1 cellular context compared by ENCODE assay signal in the genomic region with DNA sequence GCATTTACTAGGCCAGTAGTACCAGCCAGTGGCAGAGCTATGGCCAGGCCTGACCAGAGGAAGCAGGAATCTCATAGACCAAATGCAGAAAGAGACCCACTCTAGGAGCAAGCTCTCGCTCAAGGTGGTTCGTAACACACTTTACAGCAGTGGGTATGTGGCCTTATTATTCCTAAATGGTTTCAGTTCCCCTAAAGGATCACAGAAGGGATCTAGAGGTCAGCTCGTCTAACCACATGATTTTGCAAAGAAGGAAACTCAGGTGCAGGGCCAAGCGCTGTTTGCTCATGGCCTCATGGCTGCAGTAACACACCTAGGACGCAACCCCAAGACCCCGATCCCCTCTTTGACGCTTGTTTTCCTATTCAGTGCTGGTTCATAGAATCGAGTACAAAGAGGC.
TF ChIP-seq lines count a peak whose summit lies in the region.

No MANE protein-coding gene starts in this region.

TF ChIP-seq in GM23338, 12 proteins besides CTCF, POLR2A, EP300 and RAD21 (continued from another document):
- TF ChIP-seq ETS1 (IDR thresholded peaks at IDR 0.05) = no peak
- TF ChIP-seq ZNF331 (CRISPR knock-in tag; IDR thresholded peaks at IDR 0.05; ENCODE audit: low read depth) = no peak
- no peak for TF ChIP-seq NANOG (IDR thresholded peaks at IDR 0.05; ENCODE audit: borderline replicate concordance)
- no peak for TF ChIP-seq EZH2 (IDR thresholded peaks at IDR 0.05; ENCODE audit: low read depth, unreplicated experiment)
- TF ChIP-seq EZH2phosphoT487 (IDR thresholded peaks at IDR 0.05; ENCODE audit: unreplicated experiment) = no peak
- TF ChIP-seq STAT1 (IDR thresholded peaks at IDR 0.05; ENCODE audit: unreplicated experiment) = no peak
- no peak for TF ChIP-seq ZNF114 (CRISPR knock-in tag; IDR thresholded peaks at IDR 0.05)
- TF ChIP-seq CREB1 (CRISPR knock-in tag; IDR thresholded peaks at IDR 0.05; ENCODE audit: low read depth) = no peak
- TF ChIP-seq, protein P1, sequence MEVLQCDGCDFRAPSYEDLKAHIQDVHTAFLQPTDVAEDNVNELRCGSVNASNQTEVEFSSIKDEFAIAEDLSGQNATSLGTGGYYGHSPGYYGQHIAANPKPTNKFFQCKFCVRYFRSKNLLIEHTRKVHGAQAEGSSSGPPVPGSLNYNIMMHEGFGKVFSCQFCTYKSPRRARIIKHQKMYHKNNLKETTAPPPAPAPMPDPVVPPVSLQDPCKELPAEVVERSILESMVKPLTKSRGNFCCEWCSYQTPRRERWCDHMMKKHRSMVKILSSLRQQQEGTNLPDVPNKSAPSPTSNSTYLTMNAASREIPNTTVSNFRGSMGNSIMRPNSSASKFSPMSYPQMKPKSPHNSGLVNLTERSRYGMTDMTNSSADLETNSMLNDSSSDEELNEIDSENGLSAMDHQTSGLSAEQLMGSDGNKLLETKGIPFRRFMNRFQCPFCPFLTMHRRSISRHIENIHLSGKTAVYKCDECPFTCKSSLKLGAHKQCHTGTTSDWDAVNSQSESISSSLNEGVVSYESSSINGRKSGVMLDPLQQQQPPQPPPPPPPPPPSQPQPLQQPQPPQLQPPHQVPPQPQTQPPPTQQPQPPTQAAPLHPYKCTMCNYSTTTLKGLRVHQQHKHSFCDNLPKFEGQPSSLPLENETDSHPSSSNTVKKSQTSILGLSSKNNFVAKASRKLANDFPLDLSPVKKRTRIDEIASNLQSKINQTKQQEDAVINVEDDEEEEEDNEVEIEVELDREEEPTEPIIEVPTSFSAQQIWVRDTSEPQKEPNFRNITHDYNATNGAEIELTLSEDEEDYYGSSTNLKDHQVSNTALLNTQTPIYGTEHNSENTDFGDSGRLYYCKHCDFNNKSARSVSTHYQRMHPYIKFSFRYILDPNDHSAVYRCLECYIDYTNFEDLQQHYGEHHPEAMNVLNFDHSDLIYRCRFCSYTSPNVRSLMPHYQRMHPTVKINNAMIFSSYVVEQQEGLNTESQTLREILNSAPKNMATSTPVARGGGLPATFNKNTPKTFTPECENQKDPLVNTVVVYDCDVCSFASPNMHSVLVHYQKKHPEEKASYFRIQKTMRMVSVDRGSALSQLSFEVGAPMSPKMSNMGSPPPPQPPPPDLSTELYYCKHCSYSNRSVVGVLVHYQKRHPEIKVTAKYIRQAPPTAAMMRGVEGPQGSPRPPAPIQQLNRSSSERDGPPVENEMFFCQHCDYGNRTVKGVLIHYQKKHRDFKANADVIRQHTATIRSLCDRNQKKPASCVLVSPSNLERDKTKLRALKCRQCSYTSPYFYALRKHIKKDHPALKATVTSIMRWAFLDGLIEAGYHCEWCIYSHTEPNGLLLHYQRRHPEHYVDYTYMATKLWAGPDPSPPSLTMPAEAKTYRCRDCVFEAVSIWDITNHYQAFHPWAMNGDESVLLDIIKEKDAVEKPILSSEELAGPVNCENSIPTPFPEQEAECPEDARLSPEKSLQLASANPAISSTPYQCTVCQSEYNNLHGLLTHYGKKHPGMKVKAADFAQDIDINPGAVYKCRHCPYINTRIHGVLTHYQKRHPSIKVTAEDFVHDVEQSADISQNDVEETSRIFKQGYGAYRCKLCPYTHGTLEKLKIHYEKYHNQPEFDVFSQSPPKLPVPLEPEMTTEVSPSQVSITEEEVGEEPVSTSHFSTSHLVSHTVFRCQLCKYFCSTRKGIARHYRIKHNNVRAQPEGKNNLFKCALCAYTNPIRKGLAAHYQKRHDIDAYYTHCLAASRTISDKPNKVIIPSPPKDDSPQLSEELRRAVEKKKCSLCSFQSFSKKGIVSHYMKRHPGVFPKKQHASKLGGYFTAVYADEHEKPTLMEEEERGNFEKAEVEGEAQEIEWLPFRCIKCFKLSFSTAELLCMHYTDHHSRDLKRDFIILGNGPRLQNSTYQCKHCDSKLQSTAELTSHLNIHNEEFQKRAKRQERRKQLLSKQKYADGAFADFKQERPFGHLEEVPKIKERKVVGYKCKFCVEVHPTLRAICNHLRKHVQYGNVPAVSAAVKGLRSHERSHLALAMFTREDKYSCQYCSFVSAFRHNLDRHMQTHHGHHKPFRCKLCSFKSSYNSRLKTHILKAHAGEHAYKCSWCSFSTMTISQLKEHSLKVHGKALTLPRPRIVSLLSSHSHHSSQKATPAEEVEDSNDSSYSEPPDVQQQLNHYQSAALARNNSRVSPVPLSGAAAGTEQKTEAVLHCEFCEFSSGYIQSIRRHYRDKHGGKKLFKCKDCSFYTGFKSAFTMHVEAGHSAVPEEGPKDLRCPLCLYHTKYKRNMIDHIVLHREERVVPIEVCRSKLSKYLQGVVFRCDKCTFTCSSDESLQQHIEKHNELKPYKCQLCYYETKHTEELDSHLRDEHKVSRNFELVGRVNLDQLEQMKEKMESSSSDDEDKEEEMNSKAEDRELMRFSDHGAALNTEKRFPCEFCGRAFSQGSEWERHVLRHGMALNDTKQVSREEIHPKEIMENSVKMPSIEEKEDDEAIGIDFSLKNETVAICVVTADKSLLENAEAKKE (CRISPR knock-in tag; IDR thresholded peaks at IDR 0.05) = no peak
- no peak for TF ChIP-seq JUNB (IDR thresholded peaks at IDR 0.05; ENCODE audit: unreplicated experiment)
- no peak for TF ChIP-seq POLR2AphosphoS5 (IDR thresholded peaks at IDR 0.05; ENCODE audit: low read depth)
